ENCODE assay signal across 1 cellular context in the genomic region with DNA sequence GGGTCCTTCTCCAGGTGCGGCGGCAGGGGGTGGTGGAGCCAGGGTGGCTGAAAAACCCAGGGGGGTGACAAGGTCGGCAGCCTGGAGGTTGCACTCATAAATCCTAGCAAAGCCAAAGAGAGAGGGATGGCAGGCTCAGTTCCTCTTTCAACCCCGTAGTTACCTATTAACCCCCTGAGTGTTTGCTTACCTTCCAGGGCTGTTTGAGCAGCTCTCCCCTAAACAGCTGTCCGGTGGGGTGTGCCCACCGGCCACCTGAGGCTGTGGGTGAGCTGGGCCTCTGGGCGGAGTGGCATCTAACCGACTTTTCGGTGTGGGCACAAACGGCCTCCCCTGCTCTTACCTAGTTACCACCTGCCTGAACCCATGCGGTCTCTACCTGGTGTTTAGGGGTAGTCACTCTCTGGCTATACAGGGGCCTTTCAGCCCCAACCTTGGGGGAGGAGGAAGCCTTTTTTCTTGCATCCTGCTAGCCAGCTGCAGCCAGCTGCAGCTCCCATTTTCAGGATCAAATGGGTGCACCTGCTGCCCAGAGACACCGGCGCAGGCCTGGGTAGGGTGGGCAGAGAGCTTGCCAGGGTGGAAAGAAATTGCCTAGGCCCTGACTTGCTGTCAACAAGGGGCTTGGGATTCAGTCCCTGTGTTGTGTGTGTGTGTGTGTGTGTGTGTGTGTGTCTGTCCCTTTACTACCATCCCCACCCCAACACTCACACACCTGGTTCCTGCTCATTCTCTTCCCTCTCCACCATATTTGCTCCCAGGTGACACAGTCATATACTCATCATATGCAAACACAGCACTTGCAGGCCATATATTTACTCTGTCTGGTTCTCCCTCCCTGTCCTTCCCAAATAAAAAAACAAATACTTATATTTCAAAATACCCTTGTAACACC.
A peak's percentile ranks its signal among the peaks of the same experiment; 100 is the strongest.
TF ChIP-seq lines count a peak whose summit lies in the region.

No MANE protein-coding gene starts in this region.

TF ChIP-seq in HepG2, 621 proteins besides CTCF, POLR2A, EP300 and RAD21 (continued from another document and continues in another):
- TF ChIP-seq, protein P1, sequence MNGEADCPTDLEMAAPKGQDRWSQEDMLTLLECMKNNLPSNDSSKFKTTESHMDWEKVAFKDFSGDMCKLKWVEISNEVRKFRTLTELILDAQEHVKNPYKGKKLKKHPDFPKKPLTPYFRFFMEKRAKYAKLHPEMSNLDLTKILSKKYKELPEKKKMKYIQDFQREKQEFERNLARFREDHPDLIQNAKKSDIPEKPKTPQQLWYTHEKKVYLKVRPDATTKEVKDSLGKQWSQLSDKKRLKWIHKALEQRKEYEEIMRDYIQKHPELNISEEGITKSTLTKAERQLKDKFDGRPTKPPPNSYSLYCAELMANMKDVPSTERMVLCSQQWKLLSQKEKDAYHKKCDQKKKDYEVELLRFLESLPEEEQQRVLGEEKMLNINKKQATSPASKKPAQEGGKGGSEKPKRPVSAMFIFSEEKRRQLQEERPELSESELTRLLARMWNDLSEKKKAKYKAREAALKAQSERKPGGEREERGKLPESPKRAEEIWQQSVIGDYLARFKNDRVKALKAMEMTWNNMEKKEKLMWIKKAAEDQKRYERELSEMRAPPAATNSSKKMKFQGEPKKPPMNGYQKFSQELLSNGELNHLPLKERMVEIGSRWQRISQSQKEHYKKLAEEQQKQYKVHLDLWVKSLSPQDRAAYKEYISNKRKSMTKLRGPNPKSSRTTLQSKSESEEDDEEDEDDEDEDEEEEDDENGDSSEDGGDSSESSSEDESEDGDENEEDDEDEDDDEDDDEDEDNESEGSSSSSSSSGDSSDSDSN (CRISPR knock-in tag; IDR thresholded peaks at IDR 0.05) = no peak
- TF ChIP-seq ZNF670 (CRISPR knock-in tag; IDR thresholded peaks at IDR 0.05; ENCODE audit: borderline replicate concordance) (no peak), TGIF2 (CRISPR knock-in tag; IDR thresholded peaks at IDR 0.05) (no peak), ZSCAN20 (CRISPR knock-in tag; IDR thresholded peaks at IDR 0.05; ENCODE audit: borderline replicate concordance) (no peak), TCF7 (IDR thresholded peaks at IDR 0.05; ENCODE audit: low read depth) (0 out of 2 replicates have a peak, but pooled peaks have one; percentile 7), ZNF615 (CRISPR knock-in tag; IDR thresholded peaks at IDR 0.05; ENCODE audit: borderline replicate concordance) (no peak), NFKB2 (CRISPR knock-in tag; IDR thresholded peaks at IDR 0.05; ENCODE audit: borderline replicate concordance) (no peak), ZNF891 (CRISPR knock-in tag; IDR thresholded peaks at IDR 0.05) (peak; percentile 18; the same call in 1 of the 2 replicates), ZNF839 (CRISPR knock-in tag; IDR thresholded peaks at IDR 0.05; ENCODE audit: borderline replicate concordance) (no peak), HNRNPL (IDR thresholded peaks at IDR 0.05; ENCODE audit: low read depth, low read length) (peak; percentile 95), KDM2A (CRISPR knock-in tag; IDR thresholded peaks at IDR 0.05; ENCODE audit: borderline replicate concordance, low read depth) (no peak), ZNF33A (CRISPR knock-in tag; IDR thresholded peaks at IDR 0.05; ENCODE audit: borderline replicate concordance) (no peak), ZNF33B (CRISPR knock-in tag; IDR thresholded peaks at IDR 0.05) (no peak), ZBTB7B (CRISPR knock-in tag; IDR thresholded peaks at IDR 0.05) (peak; percentile 94), GTF3A (CRISPR knock-in tag; conservative IDR thresholded peaks at IDR 0.05) (no peak), ZNF619 (CRISPR knock-in tag; IDR thresholded peaks at IDR 0.05) (no peak; the same call in 1 of the 2 replicates), GTF2F1 (IDR thresholded peaks at IDR 0.05; ENCODE audit: low read length) (no peak), ZNF678 (CRISPR knock-in tag; IDR thresholded peaks at IDR 0.05) (no peak), SKI (IDR thresholded peaks at IDR 0.05; ENCODE audit: partially characterized antibody) (no peak), RFXAP (CRISPR knock-in tag; IDR thresholded peaks at IDR 0.05; ENCODE audit: borderline replicate concordance) (no peak), WIZ (CRISPR knock-in tag; IDR thresholded peaks at IDR 0.05) (no peak), GZF1 (CRISPR knock-in tag; IDR thresholded peaks at IDR 0.05) (0 out of 2 replicates have a peak, but pooled peaks have one; percentile 35), ZNF629 (CRISPR knock-in tag; conservative IDR thresholded peaks at IDR 0.05) (no peak), ZKSCAN5 (CRISPR knock-in tag; IDR thresholded peaks at IDR 0.05) (no peak), BORCS8-MEF2B (CRISPR knock-in tag; IDR thresholded peaks at IDR 0.05) (no peak), HOXA7 (CRISPR knock-in tag; IDR thresholded peaks at IDR 0.05) (no peak), KDM5A (IDR thresholded peaks at IDR 0.05; ENCODE audit: borderline replicate concordance, low read length) (no peak), MAFK (conservative IDR thresholded peaks at IDR 0.05 in 1 of 2, IDR thresholded peaks at IDR 0.05 in 1 of 2; ENCODE audit: low read length in 2 of 2) (no peak), MAFG (CRISPR knock-in tag; IDR thresholded peaks at IDR 0.05) (no peak), PITX1 (CRISPR knock-in tag; IDR thresholded peaks at IDR 0.05) (peak; percentile 75), IKZF1 (IDR thresholded peaks at IDR 0.05) (no peak), ZNF354B (CRISPR knock-in tag; IDR thresholded peaks at IDR 0.05) (no peak), KDM5B (CRISPR knock-in tag; IDR thresholded peaks at IDR 0.05; ENCODE audit: borderline replicate concordance) (peak; percentile 24; the same call in 1 of the 2 replicates), CHCHD3 (CRISPR knock-in tag; IDR thresholded peaks at IDR 0.05) (no peak), HIVEP1 (CRISPR knock-in tag; IDR thresholded peaks at IDR 0.05) (no peak)
- TF ChIP-seq, protein P2, sequence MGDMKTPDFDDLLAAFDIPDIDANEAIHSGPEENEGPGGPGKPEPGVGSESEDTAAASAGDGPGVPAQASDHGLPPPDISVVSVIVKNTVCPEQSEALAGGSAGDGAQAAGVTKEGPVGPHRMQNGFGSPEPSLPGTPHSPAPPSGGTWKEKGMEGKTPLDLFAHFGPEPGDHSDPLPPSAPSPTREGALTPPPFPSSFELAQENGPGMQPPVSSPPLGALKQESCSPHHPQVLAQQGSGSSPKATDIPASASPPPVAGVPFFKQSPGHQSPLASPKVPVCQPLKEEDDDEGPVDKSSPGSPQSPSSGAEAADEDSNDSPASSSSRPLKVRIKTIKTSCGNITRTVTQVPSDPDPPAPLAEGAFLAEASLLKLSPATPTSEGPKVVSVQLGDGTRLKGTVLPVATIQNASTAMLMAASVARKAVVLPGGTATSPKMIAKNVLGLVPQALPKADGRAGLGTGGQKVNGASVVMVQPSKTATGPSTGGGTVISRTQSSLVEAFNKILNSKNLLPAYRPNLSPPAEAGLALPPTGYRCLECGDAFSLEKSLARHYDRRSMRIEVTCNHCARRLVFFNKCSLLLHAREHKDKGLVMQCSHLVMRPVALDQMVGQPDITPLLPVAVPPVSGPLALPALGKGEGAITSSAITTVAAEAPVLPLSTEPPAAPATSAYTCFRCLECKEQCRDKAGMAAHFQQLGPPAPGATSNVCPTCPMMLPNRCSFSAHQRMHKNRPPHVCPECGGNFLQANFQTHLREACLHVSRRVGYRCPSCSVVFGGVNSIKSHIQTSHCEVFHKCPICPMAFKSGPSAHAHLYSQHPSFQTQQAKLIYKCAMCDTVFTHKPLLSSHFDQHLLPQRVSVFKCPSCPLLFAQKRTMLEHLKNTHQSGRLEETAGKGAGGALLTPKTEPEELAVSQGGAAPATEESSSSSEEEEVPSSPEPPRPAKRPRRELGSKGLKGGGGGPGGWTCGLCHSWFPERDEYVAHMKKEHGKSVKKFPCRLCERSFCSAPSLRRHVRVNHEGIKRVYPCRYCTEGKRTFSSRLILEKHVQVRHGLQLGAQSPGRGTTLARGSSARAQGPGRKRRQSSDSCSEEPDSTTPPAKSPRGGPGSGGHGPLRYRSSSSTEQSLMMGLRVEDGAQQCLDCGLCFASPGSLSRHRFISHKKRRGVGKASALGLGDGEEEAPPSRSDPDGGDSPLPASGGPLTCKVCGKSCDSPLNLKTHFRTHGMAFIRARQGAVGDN (CRISPR knock-in tag; IDR thresholded peaks at IDR 0.05) = peak; percentile 71
- TF ChIP-seq, protein P3, sequence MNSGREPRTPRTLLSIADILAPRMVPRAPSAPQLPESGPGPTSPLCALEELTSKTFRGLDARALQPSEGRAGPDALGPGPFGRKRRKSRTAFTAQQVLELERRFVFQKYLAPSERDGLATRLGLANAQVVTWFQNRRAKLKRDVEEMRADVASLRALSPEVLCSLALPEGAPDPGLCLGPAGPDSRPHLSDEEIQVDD (CRISPR knock-in tag; IDR thresholded peaks at IDR 0.05; ENCODE audit: borderline replicate concordance) = no peak
- TF ChIP-seq, protein P4, sequence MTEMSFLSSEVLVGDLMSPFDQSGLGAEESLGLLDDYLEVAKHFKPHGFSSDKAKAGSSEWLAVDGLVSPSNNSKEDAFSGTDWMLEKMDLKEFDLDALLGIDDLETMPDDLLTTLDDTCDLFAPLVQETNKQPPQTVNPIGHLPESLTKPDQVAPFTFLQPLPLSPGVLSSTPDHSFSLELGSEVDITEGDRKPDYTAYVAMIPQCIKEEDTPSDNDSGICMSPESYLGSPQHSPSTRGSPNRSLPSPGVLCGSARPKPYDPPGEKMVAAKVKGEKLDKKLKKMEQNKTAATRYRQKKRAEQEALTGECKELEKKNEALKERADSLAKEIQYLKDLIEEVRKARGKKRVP (CRISPR knock-in tag; IDR thresholded peaks at IDR 0.05) = no peak
- TF ChIP-seq, protein P5, sequence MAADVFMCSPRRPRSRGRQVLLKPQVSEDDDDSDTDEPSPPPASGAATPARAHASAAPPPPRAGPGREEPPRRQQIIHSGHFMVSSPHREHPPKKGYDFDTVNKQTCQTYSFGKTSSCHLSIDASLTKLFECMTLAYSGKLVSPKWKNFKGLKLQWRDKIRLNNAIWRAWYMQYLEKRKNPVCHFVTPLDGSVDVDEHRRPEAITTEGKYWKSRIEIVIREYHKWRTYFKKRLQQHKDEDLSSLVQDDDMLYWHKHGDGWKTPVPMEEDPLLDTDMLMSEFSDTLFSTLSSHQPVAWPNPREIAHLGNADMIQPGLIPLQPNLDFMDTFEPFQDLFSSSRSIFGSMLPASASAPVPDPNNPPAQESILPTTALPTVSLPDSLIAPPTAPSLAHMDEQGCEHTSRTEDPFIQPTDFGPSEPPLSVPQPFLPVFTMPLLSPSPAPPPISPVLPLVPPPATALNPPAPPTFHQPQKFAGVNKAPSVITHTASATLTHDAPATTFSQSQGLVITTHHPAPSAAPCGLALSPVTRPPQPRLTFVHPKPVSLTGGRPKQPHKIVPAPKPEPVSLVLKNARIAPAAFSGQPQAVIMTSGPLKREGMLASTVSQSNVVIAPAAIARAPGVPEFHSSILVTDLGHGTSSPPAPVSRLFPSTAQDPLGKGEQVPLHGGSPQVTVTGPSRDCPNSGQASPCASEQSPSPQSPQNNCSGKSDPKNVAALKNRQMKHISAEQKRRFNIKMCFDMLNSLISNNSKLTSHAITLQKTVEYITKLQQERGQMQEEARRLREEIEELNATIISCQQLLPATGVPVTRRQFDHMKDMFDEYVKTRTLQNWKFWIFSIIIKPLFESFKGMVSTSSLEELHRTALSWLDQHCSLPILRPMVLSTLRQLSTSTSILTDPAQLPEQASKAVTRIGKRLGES (CRISPR knock-in tag; IDR thresholded peaks at IDR 0.05; ENCODE audit: borderline replicate concordance) = no peak
- TF ChIP-seq, protein P6, sequence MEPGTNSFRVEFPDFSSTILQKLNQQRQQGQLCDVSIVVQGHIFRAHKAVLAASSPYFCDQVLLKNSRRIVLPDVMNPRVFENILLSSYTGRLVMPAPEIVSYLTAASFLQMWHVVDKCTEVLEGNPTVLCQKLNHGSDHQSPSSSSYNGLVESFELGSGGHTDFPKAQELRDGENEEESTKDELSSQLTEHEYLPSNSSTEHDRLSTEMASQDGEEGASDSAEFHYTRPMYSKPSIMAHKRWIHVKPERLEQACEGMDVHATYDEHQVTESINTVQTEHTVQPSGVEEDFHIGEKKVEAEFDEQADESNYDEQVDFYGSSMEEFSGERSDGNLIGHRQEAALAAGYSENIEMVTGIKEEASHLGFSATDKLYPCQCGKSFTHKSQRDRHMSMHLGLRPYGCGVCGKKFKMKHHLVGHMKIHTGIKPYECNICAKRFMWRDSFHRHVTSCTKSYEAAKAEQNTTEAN (CRISPR knock-in tag; conservative IDR thresholded peaks at IDR 0.05) = no peak
- TF ChIP-seq, protein P7, sequence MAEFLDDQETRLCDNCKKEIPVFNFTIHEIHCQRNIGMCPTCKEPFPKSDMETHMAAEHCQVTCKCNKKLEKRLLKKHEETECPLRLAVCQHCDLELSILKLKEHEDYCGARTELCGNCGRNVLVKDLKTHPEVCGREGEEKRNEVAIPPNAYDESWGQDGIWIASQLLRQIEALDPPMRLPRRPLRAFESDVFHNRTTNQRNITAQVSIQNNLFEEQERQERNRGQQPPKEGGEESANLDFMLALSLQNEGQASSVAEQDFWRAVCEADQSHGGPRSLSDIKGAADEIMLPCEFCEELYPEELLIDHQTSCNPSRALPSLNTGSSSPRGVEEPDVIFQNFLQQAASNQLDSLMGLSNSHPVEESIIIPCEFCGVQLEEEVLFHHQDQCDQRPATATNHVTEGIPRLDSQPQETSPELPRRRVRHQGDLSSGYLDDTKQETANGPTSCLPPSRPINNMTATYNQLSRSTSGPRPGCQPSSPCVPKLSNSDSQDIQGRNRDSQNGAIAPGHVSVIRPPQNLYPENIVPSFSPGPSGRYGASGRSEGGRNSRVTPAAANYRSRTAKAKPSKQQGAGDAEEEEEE (CRISPR knock-in tag; IDR thresholded peaks at IDR 0.05; ENCODE audit: borderline replicate concordance) = no peak
- TF ChIP-seq, protein P8, sequence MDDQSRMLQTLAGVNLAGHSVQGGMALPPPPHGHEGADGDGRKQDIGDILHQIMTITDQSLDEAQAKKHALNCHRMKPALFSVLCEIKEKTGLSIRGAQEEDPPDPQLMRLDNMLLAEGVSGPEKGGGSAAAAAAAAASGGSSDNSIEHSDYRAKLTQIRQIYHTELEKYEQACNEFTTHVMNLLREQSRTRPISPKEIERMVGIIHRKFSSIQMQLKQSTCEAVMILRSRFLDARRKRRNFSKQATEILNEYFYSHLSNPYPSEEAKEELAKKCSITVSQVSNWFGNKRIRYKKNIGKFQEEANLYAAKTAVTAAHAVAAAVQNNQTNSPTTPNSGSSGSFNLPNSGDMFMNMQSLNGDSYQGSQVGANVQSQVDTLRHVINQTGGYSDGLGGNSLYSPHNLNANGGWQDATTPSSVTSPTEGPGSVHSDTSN (CRISPR knock-in tag; IDR thresholded peaks at IDR 0.05; ENCODE audit: borderline replicate concordance) = no peak
- TF ChIP-seq, protein P9, sequence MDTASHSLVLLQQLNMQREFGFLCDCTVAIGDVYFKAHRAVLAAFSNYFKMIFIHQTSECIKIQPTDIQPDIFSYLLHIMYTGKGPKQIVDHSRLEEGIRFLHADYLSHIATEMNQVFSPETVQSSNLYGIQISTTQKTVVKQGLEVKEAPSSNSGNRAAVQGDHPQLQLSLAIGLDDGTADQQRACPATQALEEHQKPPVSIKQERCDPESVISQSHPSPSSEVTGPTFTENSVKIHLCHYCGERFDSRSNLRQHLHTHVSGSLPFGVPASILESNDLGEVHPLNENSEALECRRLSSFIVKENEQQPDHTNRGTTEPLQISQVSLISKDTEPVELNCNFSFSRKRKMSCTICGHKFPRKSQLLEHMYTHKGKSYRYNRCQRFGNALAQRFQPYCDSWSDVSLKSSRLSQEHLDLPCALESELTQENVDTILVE (CRISPR knock-in tag; IDR thresholded peaks at IDR 0.05) = no peak
